8 cellular contexts compared by ENCODE assay signal in the genomic region with DNA sequence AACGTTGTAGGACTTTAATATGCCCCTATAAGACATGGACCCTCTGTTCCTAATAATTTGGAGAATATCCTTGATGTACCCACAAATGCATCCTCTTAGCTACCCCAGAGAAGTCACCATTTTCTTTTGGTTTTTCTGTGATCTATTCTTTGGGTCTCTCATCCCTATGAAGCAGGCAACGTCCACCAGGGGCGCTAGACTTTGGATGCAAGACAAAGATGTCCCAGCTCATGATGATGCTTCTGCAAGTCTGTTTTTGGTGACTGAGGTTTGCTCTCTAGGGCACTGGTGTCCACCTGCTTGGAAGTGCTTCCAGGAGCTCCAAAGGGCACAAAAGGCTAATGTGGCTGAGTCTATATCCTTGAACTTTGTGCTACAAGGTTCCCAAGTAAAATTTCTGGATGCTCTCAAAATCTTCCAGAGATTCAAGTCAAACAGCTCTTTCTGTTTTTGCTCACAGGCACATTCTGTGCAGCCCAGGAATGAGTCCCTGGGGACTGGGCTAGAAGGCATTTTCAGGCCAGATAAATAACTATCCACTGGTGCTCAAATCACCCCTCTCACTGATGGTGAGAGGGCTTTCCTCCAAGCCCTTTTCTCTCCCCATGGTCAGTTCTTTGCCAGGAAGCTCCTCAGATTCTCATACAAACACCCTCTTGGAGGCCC.
DNase-seq lines count a peak whose midpoint lies in the region; ATAC-seq and TF ChIP-seq lines count a peak whose summit lies in the region.

No MANE protein-coding gene starts in this region.

- no peak overlapping the region for H3K27ac Mint-ChIP-seq in activated T-cell treated with anti-CD3 and anti-CD28 coated beads, Interleukin-2, amount 50 U/mL, for 72 hours

- peaks cover 0 to 6% of the 10 kb centered on the region in 2 donors for H3K9me3 Mint-ChIP-seq in activated T-cell treated with anti-CD3 and anti-CD28 coated beads, Interleukin-2, amount 50 U/mL, for 72 hours

- no peaks in the 10 kb centered on the region for H3K4me1 Mint-ChIP-seq in activated T-cell treated with anti-CD3 and anti-CD28 coated beads, Interleukin-2, amount 50 U/mL, for 72 hours (ENCODE audit: low read depth)

- no peaks in the 10 kb centered on the region for H3K36me3 ChIP-seq in tibial nerve

- H3K9me3 ChIP-seq in tibial nerve = peaks cover 0 to 6% (median 0%) of the 10 kb centered on the region in 4 donors

- 33 to 37% methylated on average over 3 of the region's 3 CpGs for WGBS in tibial nerve, 2 donors

- ATAC-seq in HG03469 (IDR thresholded peaks at IDR 0.05; ENCODE audit: unreplicated experiment) (peak; percentile 42), GM18498 (IDR thresholded peaks at IDR 0.05; ENCODE audit: unreplicated experiment) (no peak)
- ATAC-seq in activated T-cell treated with anti-CD3 and anti-CD28 coated beads, Interleukin-2, amount 50 U/mL, for 72 hours (replicated peaks in 1 of 2) = no peak

- TF ChIP-seq CTCF in tibial nerve (IDR thresholded peaks at IDR 0.05) = peak; percentile 25 to 59 (median 40)

- peak overlapping the region in 2 of 4 donors; percentile 30 to 37 for H3K27ac ChIP-seq in tibial nerve

- H3K4me3 Mint-ChIP-seq in activated T-cell treated with anti-CD3 and anti-CD28 coated beads, Interleukin-2, amount 50 U/mL, for 72 hours = no peak overlapping the region

- H3K4me3 ChIP-seq in tibial nerve = no peak overlapping the region

- no peak for TF ChIP-seq POLR2A in tibial nerve (IDR thresholded peaks at IDR 0.05)

- peaks cover 0 to 37% (median 0%) of the 10 kb centered on the region in 4 donors for H3K4me1 ChIP-seq in tibial nerve

- no peaks in the 10 kb centered on the region for H3K36me3 Mint-ChIP-seq in activated T-cell treated with anti-CD3 and anti-CD28 coated beads, Interleukin-2, amount 50 U/mL, for 72 hours (ENCODE audit: insufficient read depth in 2 of 2)

- DNase-seq in EL (peak; percentile 19), iPS DF 4.7 (ENCODE audit: extremely low read depth, low spot score) (peak; percentile 49), tibial nerve (ENCODE audit: low spot score in 2 of 2) (peak; percentile 52 to 61), NCI-H2227 (lab: John Stamatoyannopoulos, UW; ENCODE audit: unreplicated experiment) (no peak), anterior cingulate cortex (lab: John Stamatoyannopoulos, UW) (no peak)
- peak; percentile 15 to 31 for DNase-seq in activated T-cell treated with anti-CD3 and anti-CD28 coated beads, Interleukin-2, amount 50 U/mL, for 72 hours

- no peaks in the 10 kb centered on the region for H3K27me3 Mint-ChIP-seq in activated T-cell treated with anti-CD3 and anti-CD28 coated beads, Interleukin-2, amount 50 U/mL, for 72 hours (ENCODE audit: low read depth)

- peak in 1 of 2 donors; percentile 24 for TF ChIP-seq EP300 in tibial nerve (IDR thresholded peaks at IDR 0.05)

- H3K27me3 ChIP-seq in tibial nerve = no peaks in the 10 kb centered on the region

Comparison
In these comparisons a context has a peak if more than half of its experiments do, and no peak if none do; other contexts are left out.
1. DNase-seq: peak in EL (single experiment), activated T-cell treated with anti-CD3 and anti-CD28 coated beads, Interleukin-2, amount 50 U/mL, for 72 hours (2 of 2), iPS DF 4.7 (single experiment) and tibial nerve (2 of 2); none in NCI-H2227 (single experiment) and anterior cingulate cortex (0 of 58).